13 cellular contexts compared by ENCODE assay signal in the genomic region with DNA sequence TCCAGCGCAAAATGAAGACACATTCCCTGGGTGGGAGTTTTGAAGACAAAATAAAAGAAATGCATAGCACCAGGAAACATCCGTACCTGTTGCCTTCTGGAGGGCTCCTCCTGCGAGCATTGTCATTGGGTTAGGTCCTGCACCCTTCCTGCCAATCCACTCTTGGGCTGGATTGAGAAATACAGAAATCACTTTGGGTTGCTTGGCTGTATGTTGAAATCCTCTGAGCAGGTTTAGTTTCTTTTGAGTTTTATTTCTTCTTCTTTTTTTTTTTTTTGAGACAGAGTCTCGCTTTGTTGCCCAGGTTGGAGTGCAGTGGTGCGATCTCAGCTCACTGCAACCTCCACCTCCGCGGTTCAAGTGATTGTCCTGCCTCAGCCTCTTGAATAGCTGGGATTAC.
A peak's percentile ranks its signal among the peaks of the same experiment; 100 is the strongest.
DNase-seq lines count a peak whose midpoint lies in the region; ATAC-seq and TF ChIP-seq lines count a peak whose summit lies in the region.
"Had no signal": no experiment of that assay in that cellular context is flagged by ENCODE, and none has a peak within 500 bp of the region (broad histone marks: within the 10 kb centered on the region; RNA-seq: fewer than 3 reads in every experiment).

No MANE protein-coding gene starts in this region.

- no peaks in the 10 kb centered on the region for H3F3A ChIP-seq in SK-N-SH (replicated peaks; ENCODE audit: insufficient read depth)

- intact Hi-C loops in Calu3 (cut with micrococcal nuclease; ENCODE audit: unreplicated experiment): no loop called here

- no peak for TF ChIP-seq EP300 in SK-N-SH (IDR thresholded peaks at IDR 0.05; ENCODE audit: borderline replicate concordance in 1 of 2, low read depth in 1 of 2, low read length in 1 of 2)

- no peak for DNase-seq in Calu3
- DNase-seq in memory B cell (ENCODE audit: low spot score in 2 of 2): no peak
- no peak for DNase-seq in endodermal cell
- DNase-seq in SK-N-SH: no peak
- no peak for DNase-seq in GM19240 (ENCODE audit: insufficient read length, low spot score)
- DNase-seq in stimulated activated CD4-positive, alpha-beta T cell treated with anti-CD3 and anti-CD28 coated beads, Interleukin-4, amount 100 ng/mL, for 4 hours: no peak
- DNase-seq: activated effector memory CD4-positive, alpha-beta T cell treated with anti-CD3 and anti-CD28 coated beads, Interleukin-2, amount 50 U/mL, for 16 hours; cortex of kidney; H9; left ventricle myocardium superior had no signal

- peaks cover 52% of the 10 kb centered on the region for H3K4me1 ChIP-seq in OCI-LY3 (ENCODE audit: low read length)
- H3K4me1 ChIP-seq in endodermal cell (ENCODE audit: control insufficient read depth, insufficient read depth, low read length): no peaks in the 10 kb centered on the region
- H3K4me1 ChIP-seq in SK-N-SH (ENCODE audit: control insufficient read depth in 1 of 2, insufficient read depth in 2 of 2, low read depth in 1 of 2, low read length in 1 of 2): no peaks in the 10 kb centered on the region
- H3K4me1 ChIP-seq: parathyroid adenoma had no signal

- H3K9me3 Mint-ChIP-seq in Calu3 (ENCODE audit: low read depth, unreplicated experiment) (no peaks in the 10 kb centered on the region), memory B cell (no peaks in the 10 kb centered on the region), endodermal cell (no peaks in the 10 kb centered on the region)
- H3K9me3 Mint-ChIP-seq: H9 had no signal

- H3K9me3 ChIP-seq in OCI-LY3 (ENCODE audit: insufficient read depth, low read length): no peaks in the 10 kb centered on the region
- no peaks in the 10 kb centered on the region for H3K9me3 ChIP-seq in endodermal cell (ENCODE audit: control insufficient read depth, low read length)
- H3K9me3 ChIP-seq in SK-N-SH: no peaks in the 10 kb centered on the region

- no peak overlapping the region for H2AFZ ChIP-seq in OCI-LY3 (ENCODE audit: low read depth, low read length)
- H2AFZ ChIP-seq in SK-N-SH (ENCODE audit: low read depth): no peak overlapping the region

- H3K36me3 Mint-ChIP-seq in Calu3 (ENCODE audit: insufficient read depth, unreplicated experiment) (peaks cover 1% of the 10 kb centered on the region), memory B cell (no peaks in the 10 kb centered on the region), endodermal cell (ENCODE audit: low read depth) (no peaks in the 10 kb centered on the region)

- ATAC-seq in GM19438 (IDR thresholded peaks at IDR 0.05; ENCODE audit: low read depth, unreplicated experiment) (peak; percentile 6), memory B cell (ENCODE audit: low read depth) (peak; percentile 28)
- ATAC-seq: left ventricle myocardium superior had no signal

- no peaks in the 10 kb centered on the region for H4K20me1 ChIP-seq in OCI-LY3 (ENCODE audit: insufficient read depth, low read length)
- no peaks in the 10 kb centered on the region for H4K20me1 ChIP-seq in SK-N-SH (ENCODE audit: insufficient read depth)

- CTCF ChIA-PET in Calu3 (lab: Charles Lee) (no interaction called here), SK-N-SH (lab: Yijun Ruan, JAX) (no interaction called here)

- no peaks in the 10 kb centered on the region for H3K79me2 ChIP-seq in OCI-LY3 (ENCODE audit: low read length)
- H3K79me2 ChIP-seq in SK-N-SH (ENCODE audit: insufficient read depth): no peaks in the 10 kb centered on the region
- H3K79me2 ChIP-seq: parathyroid adenoma had no signal

- H3K27me3 Mint-ChIP-seq in Calu3 (ENCODE audit: unreplicated experiment) (no peaks in the 10 kb centered on the region), memory B cell (no peaks in the 10 kb centered on the region), endodermal cell (ENCODE audit: insufficient read depth) (no peaks in the 10 kb centered on the region)

- H3K36me3 ChIP-seq in OCI-LY3 (replicated peaks; ENCODE audit: low read depth, low read length) (no peaks in the 10 kb centered on the region), endodermal cell (ENCODE audit: control insufficient read depth, insufficient read depth, low read length) (no peaks in the 10 kb centered on the region), SK-N-SH (replicated peaks in 1 of 2; ENCODE audit: control insufficient read depth in 1 of 2, insufficient read depth in 2 of 2, low read length in 1 of 2) (no peaks in the 10 kb centered on the region)

- BruUV-seq in Calu3 (replicated peaks; lab: Mats Ljungman, UMichigan): no TSS peak

- H3K27me3 ChIP-seq in OCI-LY3 (ENCODE audit: low read depth, low read length) (no peaks in the 10 kb centered on the region), endodermal cell (ENCODE audit: control insufficient read depth, insufficient read depth, low read length, poor library complexity, severe bottlenecking) (no peaks in the 10 kb centered on the region), SK-N-SH (ENCODE audit: insufficient read depth) (no peaks in the 10 kb centered on the region)

- H3K4me2 ChIP-seq in OCI-LY3 (ENCODE audit: low read length): peak overlapping the region; percentile 78
- H3K4me2 ChIP-seq in SK-N-SH: no peak overlapping the region

- H3K4me3 ChIP-seq in OCI-LY3 (ENCODE audit: low read length): peak overlapping the region; percentile 55
- no peak overlapping the region for H3K4me3 ChIP-seq in endodermal cell (ENCODE audit: low read length)
- no peak overlapping the region for H3K4me3 ChIP-seq in SK-N-SH (ENCODE audit: low read depth in 2 of 2, low read length in 1 of 2)

- peak overlapping the region; percentile 14 for H3K9ac ChIP-seq in OCI-LY3 (ENCODE audit: low read length)
- no peak overlapping the region for H3K9ac ChIP-seq in endodermal cell (ENCODE audit: extremely low read depth, low read length, poor library complexity, severe bottlenecking)
- no peak overlapping the region for H3K9ac ChIP-seq in SK-N-SH
- H3K9ac ChIP-seq: parathyroid adenoma had no signal

- TF ChIP-seq RAD21 in SK-N-SH (IDR thresholded peaks at IDR 0.05; ENCODE audit: low read length): no peak

- WGBS in endodermal cell (ENCODE audit: insufficient coverage in 1 of 2, insufficient read length in 1 of 2), 2 experiments: 84 to 94% methylated on average over 3 to 7 of the region's 7 CpGs
- 82% methylated on average over 7 of the region's 7 CpGs for WGBS in SK-N-SH (ENCODE audit: low lambda C conversion rate)

- H3K27ac ChIP-seq in OCI-LY3 (ENCODE audit: low read length) (peak overlapping the region; percentile 30; the same call in 1 of the 2 replicates), endodermal cell (ENCODE audit: low read depth, low read length) (no peak overlapping the region), SK-N-SH (ENCODE audit: low read depth in 2 of 2, low read length in 1 of 2) (no peak overlapping the region)
- H3K27ac ChIP-seq: parathyroid adenoma had no signal

- no peak for TF ChIP-seq CTCF in Calu3 (IDR thresholded peaks at IDR 0.05; ENCODE audit: unreplicated experiment)
- TF ChIP-seq CTCF in OCI-LY3 (IDR thresholded peaks at IDR 0.05; ENCODE audit: low read depth, low read length): no peak
- TF ChIP-seq CTCF in endodermal cell (conservative IDR thresholded peaks at IDR 0.05): no peak
- no peak for TF ChIP-seq CTCF in SK-N-SH (IDR thresholded peaks at IDR 0.05)

- POLR2A ChIA-PET in SK-N-SH (lab: Yijun Ruan, JAX): no interaction called here

- no peaks in the 10 kb centered on the region for H3K9me2 ChIP-seq in SK-N-SH

- no peak overlapping the region for H3K4me3 Mint-ChIP-seq in Calu3 (ENCODE audit: low read depth, unreplicated experiment)
- H3K4me3 Mint-ChIP-seq in memory B cell: peak overlapping the region; percentile 62
- no peak overlapping the region for H3K4me3 Mint-ChIP-seq in endodermal cell
- H3K4me3 Mint-ChIP-seq: H9 had no signal

- H3K4me1 Mint-ChIP-seq in Calu3 (ENCODE audit: low read depth, unreplicated experiment) (peaks cover 66% of the 10 kb centered on the region), memory B cell (peaks cover 53% of the 10 kb centered on the region), endodermal cell (peaks cover 2% of the 10 kb centered on the region)

- H3K27ac Mint-ChIP-seq in Calu3 (ENCODE audit: unreplicated experiment) (peak overlapping the region; percentile 24), memory B cell (peak overlapping the region; percentile 90), endodermal cell (no peak overlapping the region)
- H3K27ac Mint-ChIP-seq: H9 had no signal

TF ChIP-seq in SK-N-SH, 30 proteins besides CTCF, POLR2A, EP300 and RAD21 (continues in another document):
- TF ChIP-seq SIN3A (IDR thresholded peaks at IDR 0.05; ENCODE audit: borderline replicate concordance, low read depth, low read length): no peak
- no peak for TF ChIP-seq FOXJ3 (CRISPR knock-in tag; IDR thresholded peaks at IDR 0.05)
- no peak for TF ChIP-seq GATA2 (CRISPR knock-in tag; IDR thresholded peaks at IDR 0.05)
- no peak for TF ChIP-seq FOSL2 (IDR thresholded peaks at IDR 0.05; ENCODE audit: borderline replicate concordance, low read depth)
- no peak for TF ChIP-seq MXI1 (IDR thresholded peaks at IDR 0.05; ENCODE audit: low read depth, low read length)
- no peak for TF ChIP-seq FOXM1 (IDR thresholded peaks at IDR 0.05; ENCODE audit: low read depth)
- TF ChIP-seq, protein P1, sequence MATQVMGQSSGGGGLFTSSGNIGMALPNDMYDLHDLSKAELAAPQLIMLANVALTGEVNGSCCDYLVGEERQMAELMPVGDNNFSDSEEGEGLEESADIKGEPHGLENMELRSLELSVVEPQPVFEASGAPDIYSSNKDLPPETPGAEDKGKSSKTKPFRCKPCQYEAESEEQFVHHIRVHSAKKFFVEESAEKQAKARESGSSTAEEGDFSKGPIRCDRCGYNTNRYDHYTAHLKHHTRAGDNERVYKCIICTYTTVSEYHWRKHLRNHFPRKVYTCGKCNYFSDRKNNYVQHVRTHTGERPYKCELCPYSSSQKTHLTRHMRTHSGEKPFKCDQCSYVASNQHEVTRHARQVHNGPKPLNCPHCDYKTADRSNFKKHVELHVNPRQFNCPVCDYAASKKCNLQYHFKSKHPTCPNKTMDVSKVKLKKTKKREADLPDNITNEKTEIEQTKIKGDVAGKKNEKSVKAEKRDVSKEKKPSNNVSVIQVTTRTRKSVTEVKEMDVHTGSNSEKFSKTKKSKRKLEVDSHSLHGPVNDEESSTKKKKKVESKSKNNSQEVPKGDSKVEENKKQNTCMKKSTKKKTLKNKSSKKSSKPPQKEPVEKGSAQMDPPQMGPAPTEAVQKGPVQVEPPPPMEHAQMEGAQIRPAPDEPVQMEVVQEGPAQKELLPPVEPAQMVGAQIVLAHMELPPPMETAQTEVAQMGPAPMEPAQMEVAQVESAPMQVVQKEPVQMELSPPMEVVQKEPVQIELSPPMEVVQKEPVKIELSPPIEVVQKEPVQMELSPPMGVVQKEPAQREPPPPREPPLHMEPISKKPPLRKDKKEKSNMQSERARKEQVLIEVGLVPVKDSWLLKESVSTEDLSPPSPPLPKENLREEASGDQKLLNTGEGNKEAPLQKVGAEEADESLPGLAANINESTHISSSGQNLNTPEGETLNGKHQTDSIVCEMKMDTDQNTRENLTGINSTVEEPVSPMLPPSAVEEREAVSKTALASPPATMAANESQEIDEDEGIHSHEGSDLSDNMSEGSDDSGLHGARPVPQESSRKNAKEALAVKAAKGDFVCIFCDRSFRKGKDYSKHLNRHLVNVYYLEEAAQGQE (IDR thresholded peaks at IDR 0.05; ENCODE audit: low read depth, low read length): no peak
- TF ChIP-seq TAF1 (IDR thresholded peaks at IDR 0.05; ENCODE audit: borderline replicate concordance, low read depth, low read length): no peak
- no peak for TF ChIP-seq RXRA (IDR thresholded peaks at IDR 0.05; ENCODE audit: borderline replicate concordance, low read depth)
